In the genomic region with DNA sequence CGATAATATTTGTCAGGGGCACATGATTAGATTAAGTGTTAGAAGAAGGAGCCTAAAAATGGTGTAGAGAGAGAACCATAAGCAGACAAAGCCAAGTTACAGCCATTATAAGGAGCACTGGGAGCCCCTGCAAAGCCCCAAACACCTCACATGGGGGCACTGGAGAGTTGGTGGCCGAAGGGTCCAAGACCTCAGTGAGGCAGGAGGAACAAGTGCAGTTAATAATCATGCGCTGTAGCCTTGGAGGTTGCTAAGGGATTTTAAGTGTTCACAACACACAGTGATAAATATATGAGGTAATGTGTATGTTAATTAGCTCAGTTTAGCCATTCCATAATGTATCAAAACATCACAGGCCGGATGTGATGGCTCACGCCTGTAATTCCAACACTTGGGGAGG, we compare ENCODE assay signal across 9 cellular contexts. TPM values are rescaled to one million over a fixed set of nuclear protein-coding genes. Genes with fewer than 3 reads are reported as not detected.
A peak's percentile ranks its signal among the peaks of the same experiment; 100 is the strongest.
DNase-seq lines count a peak whose midpoint lies in the region; ATAC-seq and TF ChIP-seq lines count a peak whose summit lies in the region.
"Had no signal": no experiment of that assay in that cellular context is flagged by ENCODE, and none has a peak within 500 bp of the region (broad histone marks: within the 10 kb centered on the region; RNA-seq: fewer than 3 reads in every experiment).

No MANE protein-coding gene starts in this region.

- no peaks in the 10 kb centered on the region for H3K4me1 Mint-ChIP-seq in chondrocyte (ENCODE audit: low read depth)
- H3K4me1 Mint-ChIP-seq in osteocyte (ENCODE audit: unreplicated experiment), result no peaks in the 10 kb centered on the region
- H3K4me1 Mint-ChIP-seq in activated CD4-positive, alpha-beta T cell treated with anti-CD3 and anti-CD28 coated beads for 36 hours, result no peaks in the 10 kb centered on the region

- H3K4me3 ChIP-seq in GM12864 (ENCODE audit: low read depth, low read length), result no peak overlapping the region
- H3K4me3 ChIP-seq: MG63 had no signal

- no peak for DNase-seq in GM12864 (ENCODE audit: low read depth)
- DNase-seq in NCI-H1092 (lab: John Stamatoyannopoulos, UW), result peak; percentile 53
- no peak for DNase-seq in chondrocyte (ENCODE audit: low spot score)
- no peak for DNase-seq in osteocyte (ENCODE audit: extremely low spot score, unreplicated experiment)
- no peak for DNase-seq in activated CD4-positive, alpha-beta T cell treated with anti-CD3 and anti-CD28 coated beads for 36 hours
- DNase-seq in NCI-H510A treated with DMSO at 0.1 percent for 48 hours (lab: John Stamatoyannopoulos, UW), result no peak
- DNase-seq: MG63 had no signal

- POLR2A ChIA-PET in activated CD4-positive, alpha-beta T cell treated with anti-CD3 and anti-CD28 coated beads for 36 hours (lab: Charles Lee), result no interaction called here

- H3K27ac Mint-ChIP-seq in chondrocyte (ENCODE audit: unreplicated experiment) (no peak overlapping the region), osteocyte (ENCODE audit: unreplicated experiment) (no peak overlapping the region)
- no peak overlapping the region for H3K27ac Mint-ChIP-seq in activated CD4-positive, alpha-beta T cell treated with anti-CD3 and anti-CD28 coated beads for 36 hours

- CTCF ChIA-PET in activated CD4-positive, alpha-beta T cell treated with anti-CD3 and anti-CD28 coated beads for 36 hours (lab: Charles Lee), result interaction anchor here (0.6 to 1.7 kb wide), 2 partner anchors 15 to 28 kb away, joined by 4 to 5 read pairs; no protein-coding TSS in a partner anchor

- H3K36me3 Mint-ChIP-seq in chondrocyte (ENCODE audit: low read depth), result no peaks in the 10 kb centered on the region
- no peaks in the 10 kb centered on the region for H3K36me3 Mint-ChIP-seq in osteocyte (ENCODE audit: unreplicated experiment)
- H3K36me3 Mint-ChIP-seq in activated CD4-positive, alpha-beta T cell treated with anti-CD3 and anti-CD28 coated beads for 36 hours (ENCODE audit: low read depth), result no peaks in the 10 kb centered on the region

- H3K27me3 Mint-ChIP-seq in chondrocyte (ENCODE audit: low read depth) (peaks cover 56% of the 10 kb centered on the region), osteocyte (ENCODE audit: unreplicated experiment) (peaks cover 62% of the 10 kb centered on the region)
- H3K27me3 Mint-ChIP-seq in activated CD4-positive, alpha-beta T cell treated with anti-CD3 and anti-CD28 coated beads for 36 hours, result peaks cover 31% of the 10 kb centered on the region

- H3K4me3 Mint-ChIP-seq in chondrocyte (ENCODE audit: unreplicated experiment), result no peak overlapping the region
- no peak overlapping the region for H3K4me3 Mint-ChIP-seq in osteocyte (ENCODE audit: unreplicated experiment)
- H3K4me3 Mint-ChIP-seq in activated CD4-positive, alpha-beta T cell treated with anti-CD3 and anti-CD28 coated beads for 36 hours, result no peak overlapping the region

- ATAC-seq in activated CD4-positive, alpha-beta T cell treated with anti-CD3 and anti-CD28 coated beads for 36 hours, result no peak
- no peak for ATAC-seq in GM21367 (IDR thresholded peaks at IDR 0.05; ENCODE audit: unreplicated experiment)
- no peak for ATAC-seq in HG02938 (IDR thresholded peaks at IDR 0.05; ENCODE audit: unreplicated experiment)

- TF ChIP-seq CTCF in GM12864 (IDR thresholded peaks at IDR 0.05; ENCODE audit: low read depth, low read length, missing control alignments) (peak; percentile 32), chondrocyte (IDR thresholded peaks at IDR 0.05) (peak; percentile 58), osteocyte (IDR thresholded peaks at IDR 0.05) (peak; percentile 28)

- intact Hi-C loops in activated CD4-positive, alpha-beta T cell treated with anti-CD3 and anti-CD28 coated beads for 36 hours (cut with DNase I, micrococcal nuclease), result no loop called here

- no peaks in the 10 kb centered on the region for H3K9me3 Mint-ChIP-seq in chondrocyte (ENCODE audit: low read depth)
- H3K9me3 Mint-ChIP-seq in osteocyte (ENCODE audit: unreplicated experiment), result no peaks in the 10 kb centered on the region
- H3K9me3 Mint-ChIP-seq in activated CD4-positive, alpha-beta T cell treated with anti-CD3 and anti-CD28 coated beads for 36 hours (ENCODE audit: low read depth), result no peaks in the 10 kb centered on the region

RNA-seq across cellular contexts. Expression of a gene that starts 54.4 kb away (rescaled TPM):
- total RNA-seq in chondrocyte (94.2 to 185 TPM (median 105 TPM) in 3 replicates), osteocyte (170 and 177 TPM in 2 replicates)
- total RNA-seq in activated CD4-positive, alpha-beta T cell treated with anti-CD3 and anti-CD28 coated beads for 36 hours, result 10 to 100 TPM; 15.3 to 17.5 TPM

RNA-seq across cellular contexts. Expression of a gene that starts 57.7 kb away (rescaled TPM):
- total RNA-seq in chondrocyte, result 8.4 to 18.3 TPM (median 9.3 TPM) in 3 replicates
- total RNA-seq in osteocyte, result 2.7 and 3.8 TPM in 2 replicates
- total RNA-seq in activated CD4-positive, alpha-beta T cell treated with anti-CD3 and anti-CD28 coated beads for 36 hours, result 10 to 100 TPM; 79.0 to 84.2 TPM
